In genomic region chr2:154577390-154577789, GRCh38 we compare ENCODE assay signal across 27 cellular contexts.
"Had no signal": no experiment of that assay in that cellular context is flagged by ENCODE, and none has a peak within 500 bp of the region (broad histone marks: within the 10 kb centered on the region; RNA-seq: fewer than 3 reads in every experiment).

No MANE protein-coding gene starts in this region.

- H3K27me3 ChIP-seq: neural progenitor cell, ovary, right lobe of liver, sigmoid colon, stomach, thyroid gland, tibial nerve, upper lobe of left lung, uterus had no signal

- H3K27me3 Mint-ChIP-seq: progenitor cell of endocrine pancreas; stimulated activated naive B cell treated with anti-CD40 and anti-IgM and Interleukin-4, amounts not matched to agents 10 μg/mL and 1 μg/mL and 100 μg/mL, for 72 hours; stimulated activated naive CD8-positive, alpha-beta T cell treated with anti-CD3 and anti-CD28 coated beads, Interleukin-15, Interleukin-2, amounts not matched to agents 100 ng/mL and 50 ng/mL, for 24 hours had no signal

- FAIRE-seq: small intestine had no signal

- H2AFZ ChIP-seq: neural progenitor cell, parathyroid adenoma had no signal

- H3K4me3 ChIP-seq: neural progenitor cell, ovary, psoas muscle, right lobe of liver, sigmoid colon, stomach, thoracic aorta, thyroid gland, tibial nerve, upper lobe of left lung, uterus had no signal

- H3K4me1 ChIP-seq: parathyroid adenoma, psoas muscle, right lobe of liver, sigmoid colon, stomach, thyroid gland, tibial nerve, upper lobe of left lung, uterus had no signal

- H3K36me3 Mint-ChIP-seq: natural killer cell; neural progenitor cell; stimulated activated effector memory CD8-positive, alpha-beta T cell treated with anti-CD3 and anti-CD28 coated beads, Interleukin-12 subunit alpha, Interleukin-12 subunit beta, amount 100 ng/mL, for 72 hours; stimulated activated naive B cell treated with anti-CD40 and anti-IgM and Interleukin-4, amounts not matched to agents 10 μg/mL and 1 μg/mL and 100 μg/mL, for 72 hours had no signal

- H3K4me3 Mint-ChIP-seq: natural killer cell; nephron; neural progenitor cell; stimulated activated effector memory CD8-positive, alpha-beta T cell treated with anti-CD3 and anti-CD28 coated beads, Interleukin-12 subunit alpha, Interleukin-12 subunit beta, amount 100 ng/mL, for 72 hours; stimulated activated naive B cell treated with anti-CD40 and anti-IgM and Interleukin-4, amounts not matched to agents 10 μg/mL and 1 μg/mL and 100 μg/mL, for 72 hours; stimulated activated naive CD8-positive, alpha-beta T cell treated with anti-CD3 and anti-CD28 coated beads, Interleukin-15, Interleukin-2, amounts not matched to agents 100 ng/mL and 50 ng/mL, for 24 hours had no signal

- H3K79me2 ChIP-seq: parathyroid adenoma had no signal

- H3K36me3 ChIP-seq: neural progenitor cell, ovary, right lobe of liver, sigmoid colon, stomach, thoracic aorta, thyroid gland, tibial nerve, upper lobe of left lung, uterus had no signal

- H3K4me1 Mint-ChIP-seq: natural killer cell; nephron; neural progenitor cell; stimulated activated effector memory CD8-positive, alpha-beta T cell treated with anti-CD3 and anti-CD28 coated beads, Interleukin-12 subunit alpha, Interleukin-12 subunit beta, amount 100 ng/mL, for 72 hours; stimulated activated naive B cell treated with anti-CD40 and anti-IgM and Interleukin-4, amounts not matched to agents 10 μg/mL and 1 μg/mL and 100 μg/mL, for 72 hours had no signal

- DNase-seq: natural killer cell; occipital lobe; ovary; psoas muscle; right cardiac atrium; right lobe of liver; sigmoid colon; small intestine; stimulated activated CD4-positive, alpha-beta T cell treated with anti-CD3 and anti-CD28 coated beads, Interleukin-15, amount 100 ng/mL, for 24 hours; stimulated activated CD4-positive, alpha-beta T cell treated with anti-CD3 and anti-CD28 coated beads, Interleukin-2, amount 100 ng/mL, for 24 hours; stimulated activated CD4-positive, alpha-beta T cell treated with anti-CD3 and anti-CD28 coated beads, Interleukin-2, amount 100 ng/mL, for 48 hours; stimulated activated CD4-positive, alpha-beta T cell treated with anti-CD3 and anti-CD28 coated beads, Interleukin-4, amount 100 ng/mL, for 24 hours; stimulated activated naive B cell treated with anti-CD40 and anti-IgM and Interleukin-4, amounts not matched to agents 10 μg/mL and 1 μg/mL and 100 μg/mL, for 72 hours; stimulated activated naive CD4-positive, alpha-beta T cell treated with Interleukin-2 at 50 U/mL for 16 hours; stomach; thyroid gland; trophoblast cell; uterus had no signal

- H3K9me3 ChIP-seq: ovary, psoas muscle, right lobe of liver, stomach, thyroid gland, upper lobe of left lung, uterus had no signal

- H3K4me2 ChIP-seq: neural progenitor cell had no signal

- ATAC-seq: natural killer cell; psoas muscle; right cardiac atrium; right lobe of liver; stimulated activated effector memory CD8-positive, alpha-beta T cell treated with anti-CD3 and anti-CD28 coated beads, Interleukin-12 subunit alpha, Interleukin-12 subunit beta, amount 100 ng/mL, for 72 hours; stimulated activated naive B cell treated with anti-CD40 and anti-IgM and Interleukin-4, amounts not matched to agents 10 μg/mL and 1 μg/mL and 100 μg/mL, for 72 hours had no signal

- H3K9ac ChIP-seq: neural progenitor cell, parathyroid adenoma had no signal

- H3K27ac ChIP-seq: neural progenitor cell, ovary, parathyroid adenoma, psoas muscle, right lobe of liver, sigmoid colon, stomach, thoracic aorta, thyroid gland, tibial nerve, upper lobe of left lung, uterus had no signal

- H3K27ac Mint-ChIP-seq: natural killer cell; nephron; neural progenitor cell; stimulated activated effector memory CD8-positive, alpha-beta T cell treated with anti-CD3 and anti-CD28 coated beads, Interleukin-12 subunit alpha, Interleukin-12 subunit beta, amount 100 ng/mL, for 72 hours; stimulated activated naive B cell treated with anti-CD40 and anti-IgM and Interleukin-4, amounts not matched to agents 10 μg/mL and 1 μg/mL and 100 μg/mL, for 72 hours; stimulated activated naive CD8-positive, alpha-beta T cell treated with anti-CD3 and anti-CD28 coated beads, Interleukin-15, Interleukin-2, amounts not matched to agents 100 ng/mL and 50 ng/mL, for 24 hours had no signal
